In the genomic region with DNA sequence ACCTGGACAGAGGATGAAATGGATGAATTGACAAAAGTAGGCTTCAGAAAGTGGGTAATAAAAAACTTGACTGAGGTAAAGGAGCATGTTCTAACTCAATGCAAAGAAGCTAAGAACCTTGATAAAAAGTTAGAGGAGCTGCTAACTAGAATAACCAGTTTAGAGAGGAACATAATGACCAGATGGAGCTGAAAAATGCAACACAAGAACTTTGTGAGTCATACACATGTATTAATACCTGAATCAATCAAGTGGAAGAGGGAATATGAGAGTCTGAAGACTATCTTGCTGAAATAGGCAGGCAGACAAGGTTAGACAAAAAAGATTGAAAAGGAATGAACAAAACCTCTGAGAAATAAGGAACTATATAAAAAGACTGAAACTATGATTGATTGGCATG, we compare ENCODE assay signal across 11 cellular contexts. TPM values are rescaled to one million over a fixed set of nuclear protein-coding genes. Genes with fewer than 3 reads are reported as not detected.
"Had no signal": no experiment of that assay in that cellular context is flagged by ENCODE, and none has a peak within 500 bp of the region (broad histone marks: within the 10 kb centered on the region; RNA-seq: fewer than 3 reads in every experiment).

No MANE protein-coding gene starts in this region.

- H3K4me3 Mint-ChIP-seq: H9, HFFc6 had no signal

- H3K27ac ChIP-seq: GM23248 had no signal

- FAIRE-seq: H1, H54 had no signal

- H3K4me1 ChIP-seq: HAP-1 had no signal

- DNase-seq: GM23248, GOT3, H7, H9, HCEC 1CT, HFFc6 had no signal

- H3K36me3 ChIP-seq: HAP-1 had no signal

- H3K27ac Mint-ChIP-seq: H9, HFFc6 had no signal

- H3K9me3 ChIP-seq: HAP-1 had no signal

- H3K4me3 ChIP-seq: GM23248, HAP-1 had no signal

- ATAC-seq: HCT116 had no signal

- H2AFZ ChIP-seq: GM23248 had no signal

RNA-seq across cellular contexts. Expression of a gene that starts 47.9 kb away (rescaled TPM):
- total RNA-seq: GM23248, H1, H4, H7, H9, HFFc6 had no signal
- polyA plus RNA-seq: GM23248, H1 had no signal
